8 cellular contexts compared by ENCODE assay signal in genomic region chr10:69328346-69328687, GRCh38. TPM values are rescaled to one million over a fixed set of nuclear protein-coding genes. Genes with fewer than 3 reads are reported as not detected.
DNase-seq lines count a peak whose midpoint lies in the region; ATAC-seq and TF ChIP-seq lines count a peak whose summit lies in the region.

No MANE protein-coding gene starts in this region.

- peaks cover 39% of the 10 kb centered on the region for H3K4me1 Mint-ChIP-seq in activated CD8-positive, alpha-beta memory T cell treated with anti-CD3 and anti-CD28 coated beads, Interleukin-2, amount 10 ng/mL, durations not matched to agents 7 days and 5 days

- TF ChIP-seq CTCF in WI38 (IDR thresholded peaks at IDR 0.05; ENCODE audit: low read depth, low read length) = no peak
- no peak for TF ChIP-seq CTCF in thyroid gland (IDR thresholded peaks at IDR 0.05)

- CTCF ChIA-PET in activated CD8-positive, alpha-beta memory T cell treated with anti-CD3 and anti-CD28 coated beads, Interleukin-2, amount 10 ng/mL, durations not matched to agents 7 days and 5 days (lab: Charles Lee) = interaction anchor here (1.0 to 1.7 kb wide), 3 partner anchors 9 to 75 kb away, joined by 3 to 11 read pairs (median 3); no protein-coding TSS in a partner anchor

- H3K27ac ChIP-seq in thyroid gland = peak overlapping the region; percentile 88 to 99 (median 92)

- peak overlapping the region; percentile 58 for H3K27ac Mint-ChIP-seq in activated CD8-positive, alpha-beta memory T cell treated with anti-CD3 and anti-CD28 coated beads, Interleukin-2, amount 10 ng/mL, durations not matched to agents 7 days and 5 days

- no peak for ATAC-seq in activated CD8-positive, alpha-beta memory T cell treated with anti-CD3 and anti-CD28 coated beads, Interleukin-2, amount 10 ng/mL, durations not matched to agents 7 days and 5 days
- peak; percentile 20 for ATAC-seq in left ventricle myocardium superior

- 32 to 47% methylated on average over 7 of the region's 7 CpGs for WGBS in thyroid gland, 2 donors

- no peaks in the 10 kb centered on the region for H3K9me3 ChIP-seq in thyroid gland

- no peaks in the 10 kb centered on the region for H3K36me3 ChIP-seq in thyroid gland

- DNase-seq in activated CD8-positive, alpha-beta memory T cell treated with anti-CD3 and anti-CD28 coated beads, Interleukin-2, amount 10 ng/mL, durations not matched to agents 7 days and 5 days = no peak
- no peak for DNase-seq in activated CD8-positive, alpha-beta memory T cell treated with anti-CD3 and anti-CD28 coated beads, Interleukin-2, amount 50 U/mL, for 48 hours
- DNase-seq in left ventricle myocardium superior (no peak), thyroid gland (no peak), OCI-M1 (lab: John Stamatoyannopoulos, UW) (no peak), NCI-H1105 treated with DMSO at 0.1 percent for 48 hours (lab: John Stamatoyannopoulos, UW) (no peak), epidermal melanocyte (ENCODE audit: insufficient read length, low spot score) (no peak)

- H3K4me3 ChIP-seq in WI38 (ENCODE audit: low read depth, low read length) = peak overlapping the region; percentile 12; the same call in 1 of the 2 replicates
- H3K4me3 ChIP-seq in thyroid gland (replicated peaks in 1 of 3) = no peak overlapping the region

- H3K4me3 Mint-ChIP-seq in activated CD8-positive, alpha-beta memory T cell treated with anti-CD3 and anti-CD28 coated beads, Interleukin-2, amount 10 ng/mL, durations not matched to agents 7 days and 5 days = peak overlapping the region; percentile 43

- no peak for TF ChIP-seq POLR2A in thyroid gland (IDR thresholded peaks at IDR 0.05)

- no peaks in the 10 kb centered on the region for H3K27me3 ChIP-seq in thyroid gland

- H3K36me3 Mint-ChIP-seq in activated CD8-positive, alpha-beta memory T cell treated with anti-CD3 and anti-CD28 coated beads, Interleukin-2, amount 10 ng/mL, durations not matched to agents 7 days and 5 days = peaks cover 13% of the 10 kb centered on the region

- H3K4me1 ChIP-seq in thyroid gland = peaks cover 53 to 89% of the 10 kb centered on the region in 2 donors

- H3K9me3 Mint-ChIP-seq in activated CD8-positive, alpha-beta memory T cell treated with anti-CD3 and anti-CD28 coated beads, Interleukin-2, amount 10 ng/mL, durations not matched to agents 7 days and 5 days (ENCODE audit: low read depth) = no peaks in the 10 kb centered on the region

- no peaks in the 10 kb centered on the region for H3K27me3 Mint-ChIP-seq in activated CD8-positive, alpha-beta memory T cell treated with anti-CD3 and anti-CD28 coated beads, Interleukin-2, amount 10 ng/mL, durations not matched to agents 7 days and 5 days

- intact Hi-C loops in left ventricle myocardium superior (cut with micrococcal nuclease) = no loop called here
- intact Hi-C loops in thyroid gland (cut with DNase I) = no loop called here

RNA-seq across cellular contexts. Expression of gene HK1, which starts 50.0 kb away (rescaled TPM):
- total RNA-seq in activated CD8-positive, alpha-beta memory T cell treated with anti-CD3 and anti-CD28 coated beads, Interleukin-2, amount 10 ng/mL, durations not matched to agents 7 days and 5 days = 100 to 1,000 TPM; 121 to 135 TPM
- 210 TPM for total RNA-seq in left ventricle myocardium superior
- total RNA-seq in thyroid gland = 100 to 1,000 TPM; 106 to 231 (median 189) TPM
